ENCODE assay signal across 11 cellular contexts in genomic region chr2:105919191-105919811, GRCh38.
DNase-seq lines count a peak whose midpoint lies in the region; ATAC-seq and TF ChIP-seq lines count a peak whose summit lies in the region.
"Had no signal": no experiment of that assay in that cellular context is flagged by ENCODE, and none has a peak within 500 bp of the region (broad histone marks: within the 10 kb centered on the region; RNA-seq: fewer than 3 reads in every experiment).

No MANE protein-coding gene starts in this region.

- TF ChIP-seq CTCF in activated CD8-positive, alpha-beta T cell treated with anti-CD3 and anti-CD28 coated beads for 36 hours (IDR thresholded peaks at IDR 0.05) = no peak
- TF ChIP-seq CTCF in hepatocyte (IDR thresholded peaks at IDR 0.05; ENCODE audit: poor library complexity) = no peak

- no peaks in the 10 kb centered on the region for H4K20me1 ChIP-seq in hepatocyte (ENCODE audit: insufficient read depth, poor library complexity, severe bottlenecking)

- POLR2A ChIA-PET in activated CD8-positive, alpha-beta T cell treated with anti-CD3 and anti-CD28 coated beads for 36 hours (lab: Charles Lee) = interaction anchor here (0.9 kb wide), 2 partner anchors 21 to 96 kb away, joined by 3 read pairs; no protein-coding TSS in a partner anchor

- no peaks in the 10 kb centered on the region for H3K36me3 ChIP-seq in hepatocyte (replicated peaks; ENCODE audit: insufficient read depth, low read depth)

- H3K4me1 Mint-ChIP-seq in activated CD8-positive, alpha-beta T cell treated with anti-CD3 and anti-CD28 coated beads for 36 hours (ENCODE audit: low read depth) = peaks cover 39% of the 10 kb centered on the region

- H3K27ac Mint-ChIP-seq in activated CD8-positive, alpha-beta T cell treated with anti-CD3 and anti-CD28 coated beads for 36 hours = no peak overlapping the region
- H3K27ac Mint-ChIP-seq: activated T-helper 1 cell treated with anti-CD3 and anti-CD28 coated beads, Interleukin-12 subunit alpha, Interleukin-12 subunit beta, Interleukin-2, Interleukin-4 antibody, amounts not matched to agents 30 ng/mL and 10 ng/mL and 1 ng/mL, durations not matched to agents 14 hours and 24 hours and 36 hours had no signal

- no peak overlapping the region for H3K4me3 Mint-ChIP-seq in activated CD8-positive, alpha-beta T cell treated with anti-CD3 and anti-CD28 coated beads for 36 hours
- H3K4me3 Mint-ChIP-seq: activated T-helper 1 cell treated with anti-CD3 and anti-CD28 coated beads, Interleukin-12 subunit alpha, Interleukin-12 subunit beta, Interleukin-2, Interleukin-4 antibody, amounts not matched to agents 30 ng/mL and 10 ng/mL and 1 ng/mL, durations not matched to agents 14 hours and 24 hours and 36 hours had no signal

- H3K79me2 ChIP-seq in hepatocyte = no peaks in the 10 kb centered on the region

- H3K9me2 ChIP-seq in hepatocyte (replicated peaks; ENCODE audit: insufficient read depth) = no peaks in the 10 kb centered on the region

- intact Hi-C loops in activated CD8-positive, alpha-beta T cell treated with anti-CD3 and anti-CD28 coated beads for 36 hours (cut with micrococcal nuclease) = no loop called here

- DNase-seq in A172 (ENCODE audit: low spot score) = peak; percentile 9
- DNase-seq in LoVo (ENCODE audit: low spot score) = peak; percentile 60
- DNase-seq in activated CD8-positive, alpha-beta T cell treated with anti-CD3 and anti-CD28 coated beads for 36 hours = no peak
- peak; percentile 28 for DNase-seq in hepatocyte (ENCODE audit: low spot score)
- no peak for DNase-seq in T-helper 9 cell
- DNase-seq: kidney glomerular epithelial cell, occipital lobe had no signal

- peak; percentile 34 for ATAC-seq in activated CD8-positive, alpha-beta T cell treated with anti-CD3 and anti-CD28 coated beads for 36 hours
- ATAC-seq in HG03342 (IDR thresholded peaks at IDR 0.05; ENCODE audit: unreplicated experiment) (no peak), GM21825 (IDR thresholded peaks at IDR 0.05; ENCODE audit: unreplicated experiment) (no peak), HG02852 (IDR thresholded peaks at IDR 0.05; ENCODE audit: unreplicated experiment) (no peak)

- WGBS in hepatocyte (ENCODE audit: low lambda C conversion rate, missing lambda C conversion rate) = 86% methylated on average over 3 of the region's 3 CpGs

- H2AFZ ChIP-seq in hepatocyte = no peak overlapping the region

- H3K9me3 Mint-ChIP-seq in activated CD8-positive, alpha-beta T cell treated with anti-CD3 and anti-CD28 coated beads for 36 hours = peaks cover 24% of the 10 kb centered on the region

- peaks cover 16% of the 10 kb centered on the region for H3K36me3 Mint-ChIP-seq in activated CD8-positive, alpha-beta T cell treated with anti-CD3 and anti-CD28 coated beads for 36 hours (ENCODE audit: low read depth)

- H3K9me3 ChIP-seq in hepatocyte (ENCODE audit: low read depth) = no peaks in the 10 kb centered on the region

- H3K27me3 Mint-ChIP-seq in activated CD8-positive, alpha-beta T cell treated with anti-CD3 and anti-CD28 coated beads for 36 hours = no peaks in the 10 kb centered on the region

- H3K4me3 ChIP-seq in hepatocyte = no peak overlapping the region

- H3K4me1 ChIP-seq in hepatocyte (ENCODE audit: insufficient read depth) = no peaks in the 10 kb centered on the region

- H3K27me3 ChIP-seq in hepatocyte = no peaks in the 10 kb centered on the region

- H3K27ac ChIP-seq in hepatocyte = peak overlapping the region; percentile 43

- no peak overlapping the region for H3K4me2 ChIP-seq in hepatocyte

- CTCF ChIA-PET in activated CD8-positive, alpha-beta T cell treated with anti-CD3 and anti-CD28 coated beads for 36 hours (lab: Charles Lee) = interaction anchor here (0.6 to 2.3 kb wide), 15 partner anchors 8 to 346 kb away, joined by 3 to 10 read pairs (median 4); no protein-coding TSS in a partner anchor

Comparison
In these comparisons a context has a peak if more than half of its experiments do, and no peak if none do; other contexts are left out.
1. DNase-seq: peak in A172 (single experiment), LoVo (single experiment) and hepatocyte (single experiment); none in activated CD8-positive, alpha-beta T cell treated with anti-CD3 and anti-CD28 coated beads for 36 hours (single experiment) and T-helper 9 cell (single experiment).